3 cellular contexts compared by ENCODE assay signal in the genomic region with DNA sequence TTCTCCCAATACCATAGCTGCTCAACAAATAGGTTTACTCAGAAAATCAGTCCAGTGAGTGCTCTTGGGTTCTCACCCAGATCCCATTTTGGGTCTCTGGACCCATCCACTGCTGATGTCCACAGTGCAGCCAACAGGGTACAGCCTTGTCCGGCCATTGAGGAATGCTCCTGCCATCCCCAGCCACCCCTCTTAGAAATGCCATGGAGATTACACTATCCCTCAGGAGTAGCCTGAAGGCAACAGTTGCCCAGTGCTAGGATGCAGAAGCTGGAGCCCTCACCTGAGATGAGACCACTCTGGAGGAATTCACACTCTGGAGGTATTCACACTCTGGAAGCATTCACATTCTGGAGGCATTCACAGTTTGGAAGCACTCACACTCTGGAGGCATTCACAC.
"Had no signal": no experiment of that assay in that cellular context is flagged by ENCODE, and none has a peak within 500 bp of the region (broad histone marks: within the 10 kb centered on the region; RNA-seq: fewer than 3 reads in every experiment).

No MANE protein-coding gene starts in this region.

- DNase-seq: GDM1, GF-D8 had no signal

- ATAC-seq: GM12878 had no signal

- H3K4me3 ChIP-seq: GM12878 had no signal
